ENCODE assay signal across 1 cellular context in the genomic region with DNA sequence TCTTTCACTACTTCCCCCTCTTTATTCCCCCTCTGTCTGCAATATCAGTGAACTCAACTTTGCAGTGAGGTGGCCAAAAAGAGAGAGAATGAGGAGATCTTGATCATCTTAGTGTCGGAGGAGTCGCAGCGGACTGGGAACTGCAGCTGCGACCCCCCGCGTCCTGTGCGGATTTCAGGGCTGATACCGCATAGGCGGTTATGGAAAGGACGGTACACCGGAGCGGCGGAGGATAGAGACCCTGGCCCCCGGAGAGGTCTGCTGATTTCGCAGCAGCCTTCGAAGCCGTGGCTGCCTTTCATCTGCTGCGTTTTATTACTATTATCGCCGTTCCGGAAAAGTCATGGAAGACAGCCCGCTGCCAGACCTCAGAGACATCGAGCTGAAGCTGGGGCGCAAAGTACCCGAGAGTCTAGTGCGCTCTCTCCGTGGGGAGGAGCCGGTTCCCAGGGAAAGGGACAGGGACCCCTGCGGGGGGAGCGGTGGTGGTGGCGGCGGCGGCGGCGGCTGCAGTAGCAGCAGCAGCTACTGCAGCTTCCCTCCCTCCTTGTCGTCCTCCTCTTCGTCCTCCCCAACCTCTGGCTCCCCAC.
A peak's percentile ranks its signal among the peaks of the same experiment; 100 is the strongest.
TF ChIP-seq lines count a peak whose summit lies in the region.

No MANE protein-coding gene starts in this region.

TF ChIP-seq in HepG2, 621 proteins besides CTCF, POLR2A, EP300 and RAD21 (continued from another document and continues in another):
- no peak for TF ChIP-seq PRMT3 (CRISPR knock-in tag; IDR thresholded peaks at IDR 0.05; ENCODE audit: borderline replicate concordance, low read depth)
- peak; percentile 92 for TF ChIP-seq EED (CRISPR knock-in tag; IDR thresholded peaks at IDR 0.05)
- no peak for TF ChIP-seq PRPF4 (IDR thresholded peaks at IDR 0.05; ENCODE audit: low read depth, low read length, poor library complexity, severe bottlenecking)
- TF ChIP-seq, protein P1, sequence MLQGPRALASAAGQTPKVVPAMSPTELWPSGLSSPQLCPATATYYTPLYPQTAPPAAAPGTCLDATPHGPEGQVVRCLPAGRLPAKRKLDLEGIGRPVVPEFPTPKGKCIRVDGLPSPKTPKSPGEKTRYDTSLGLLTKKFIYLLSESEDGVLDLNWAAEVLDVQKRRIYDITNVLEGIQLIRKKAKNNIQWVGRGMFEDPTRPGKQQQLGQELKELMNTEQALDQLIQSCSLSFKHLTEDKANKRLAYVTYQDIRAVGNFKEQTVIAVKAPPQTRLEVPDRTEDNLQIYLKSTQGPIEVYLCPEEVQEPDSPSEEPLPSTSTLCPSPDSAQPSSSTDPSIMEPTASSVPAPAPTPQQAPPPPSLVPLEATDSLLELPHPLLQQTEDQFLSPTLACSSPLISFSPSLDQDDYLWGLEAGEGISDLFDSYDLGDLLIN (CRISPR knock-in tag; IDR thresholded peaks at IDR 0.05; ENCODE audit: borderline replicate concordance): no peak
- TF ChIP-seq ZNF749 (CRISPR knock-in tag; IDR thresholded peaks at IDR 0.05; ENCODE audit: borderline replicate concordance): no peak
- TF ChIP-seq RXRB (CRISPR knock-in tag; IDR thresholded peaks at IDR 0.05; ENCODE audit: borderline replicate concordance): no peak
- no peak for TF ChIP-seq CREB1 (IDR thresholded peaks at IDR 0.05)
- peak; percentile 57; the same call in 1 of the 2 replicates for TF ChIP-seq CREB1 (CRISPR knock-in tag; IDR thresholded peaks at IDR 0.05)
- TF ChIP-seq ZBTB4 (CRISPR knock-in tag; IDR thresholded peaks at IDR 0.05; ENCODE audit: borderline replicate concordance): no peak
- TF ChIP-seq ZNF503 (CRISPR knock-in tag; IDR thresholded peaks at IDR 0.05): peak; percentile 9; the same call in 1 of the 2 replicates
- TF ChIP-seq XRCC5 (optimal IDR thresholded peaks at IDR 0.05; ENCODE audit: low read length): no peak
- no peak for TF ChIP-seq ZNF543 (CRISPR knock-in tag; IDR thresholded peaks at IDR 0.05)
- 0 out of 2 replicates have a peak, but pooled peaks have one; percentile 21 for TF ChIP-seq BATF2 (CRISPR knock-in tag; IDR thresholded peaks at IDR 0.05)
- no peak for TF ChIP-seq IRF9 (CRISPR knock-in tag; IDR thresholded peaks at IDR 0.05; ENCODE audit: borderline replicate concordance)
- TF ChIP-seq ZNF550 (CRISPR knock-in tag; IDR thresholded peaks at IDR 0.05; ENCODE audit: borderline replicate concordance): no peak
- TF ChIP-seq, protein P2, sequence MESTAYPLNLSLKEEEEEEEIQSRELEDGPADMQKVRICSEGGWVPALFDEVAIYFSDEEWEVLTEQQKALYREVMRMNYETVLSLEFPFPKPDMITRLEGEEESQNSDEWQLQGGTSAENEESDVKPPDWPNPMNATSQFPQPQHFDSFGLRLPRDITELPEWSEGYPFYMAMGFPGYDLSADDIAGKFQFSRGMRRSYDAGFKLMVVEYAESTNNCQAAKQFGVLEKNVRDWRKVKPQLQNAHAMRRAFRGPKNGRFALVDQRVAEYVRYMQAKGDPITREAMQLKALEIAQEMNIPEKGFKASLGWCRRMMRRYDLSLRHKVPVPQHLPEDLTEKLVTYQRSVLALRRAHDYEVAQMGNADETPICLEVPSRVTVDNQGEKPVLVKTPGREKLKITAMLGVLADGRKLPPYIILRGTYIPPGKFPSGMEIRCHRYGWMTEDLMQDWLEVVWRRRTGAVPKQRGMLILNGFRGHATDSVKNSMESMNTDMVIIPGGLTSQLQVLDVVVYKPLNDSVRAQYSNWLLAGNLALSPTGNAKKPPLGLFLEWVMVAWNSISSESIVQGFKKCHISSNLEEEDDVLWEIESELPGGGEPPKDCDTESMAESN (CRISPR knock-in tag; conservative IDR thresholded peaks at IDR 0.05): no peak
- no peak for TF ChIP-seq MIER2 (CRISPR knock-in tag; IDR thresholded peaks at IDR 0.05)
- no peak for TF ChIP-seq HMGA1 (CRISPR knock-in tag; conservative IDR thresholded peaks at IDR 0.05)
- TF ChIP-seq HDAC1 (CRISPR knock-in tag; IDR thresholded peaks at IDR 0.05): no peak
- no peak for TF ChIP-seq ZNF609 (CRISPR knock-in tag; IDR thresholded peaks at IDR 0.05; ENCODE audit: borderline replicate concordance)
- no peak for TF ChIP-seq REPIN1 (CRISPR knock-in tag; IDR thresholded peaks at IDR 0.05; ENCODE audit: borderline replicate concordance, low read depth)
- TF ChIP-seq ZSCAN31 (CRISPR knock-in tag; IDR thresholded peaks at IDR 0.05; ENCODE audit: low read depth): peak; percentile 54; the same call in 1 of the 2 replicates
- TF ChIP-seq ZNF713 (CRISPR knock-in tag; IDR thresholded peaks at IDR 0.05): no peak
- no peak for TF ChIP-seq MEIS2 (CRISPR knock-in tag; IDR thresholded peaks at IDR 0.05)
- no peak for TF ChIP-seq SAP130 (CRISPR knock-in tag; IDR thresholded peaks at IDR 0.05; ENCODE audit: low read depth)
- TF ChIP-seq ATF4 (CRISPR knock-in tag; IDR thresholded peaks at IDR 0.05): no peak
- no peak for TF ChIP-seq MYNN (CRISPR knock-in tag; IDR thresholded peaks at IDR 0.05; ENCODE audit: low read depth)
- no peak for TF ChIP-seq TEAD2 (CRISPR knock-in tag; IDR thresholded peaks at IDR 0.05)
- TF ChIP-seq ZNF18 (CRISPR knock-in tag; IDR thresholded peaks at IDR 0.05; ENCODE audit: insufficient replicate concordance): peak; percentile 21
- no peak for TF ChIP-seq DR1 (CRISPR knock-in tag; IDR thresholded peaks at IDR 0.05)
- no peak for TF ChIP-seq ZNF598 (CRISPR knock-in tag; IDR thresholded peaks at IDR 0.05; ENCODE audit: borderline replicate concordance)
- no peak for TF ChIP-seq ZNF746 (CRISPR knock-in tag; IDR thresholded peaks at IDR 0.05)
- TF ChIP-seq ZNF24 (IDR thresholded peaks at IDR 0.05): no peak
- no peak for TF ChIP-seq CAMTA2 (CRISPR knock-in tag; IDR thresholded peaks at IDR 0.05; ENCODE audit: borderline replicate concordance)
- TF ChIP-seq JARID2 (CRISPR knock-in tag; IDR thresholded peaks at IDR 0.05; ENCODE audit: insufficient replicate concordance): no peak
- no peak for TF ChIP-seq ZNF383 (CRISPR knock-in tag; IDR thresholded peaks at IDR 0.05; ENCODE audit: borderline replicate concordance)
- TF ChIP-seq TSC22D2 (CRISPR knock-in tag; IDR thresholded peaks at IDR 0.05; ENCODE audit: borderline replicate concordance): no peak
- TF ChIP-seq ZNF354B (CRISPR knock-in tag; IDR thresholded peaks at IDR 0.05): no peak
